1 cellular context compared by ENCODE assay signal in the genomic region with DNA sequence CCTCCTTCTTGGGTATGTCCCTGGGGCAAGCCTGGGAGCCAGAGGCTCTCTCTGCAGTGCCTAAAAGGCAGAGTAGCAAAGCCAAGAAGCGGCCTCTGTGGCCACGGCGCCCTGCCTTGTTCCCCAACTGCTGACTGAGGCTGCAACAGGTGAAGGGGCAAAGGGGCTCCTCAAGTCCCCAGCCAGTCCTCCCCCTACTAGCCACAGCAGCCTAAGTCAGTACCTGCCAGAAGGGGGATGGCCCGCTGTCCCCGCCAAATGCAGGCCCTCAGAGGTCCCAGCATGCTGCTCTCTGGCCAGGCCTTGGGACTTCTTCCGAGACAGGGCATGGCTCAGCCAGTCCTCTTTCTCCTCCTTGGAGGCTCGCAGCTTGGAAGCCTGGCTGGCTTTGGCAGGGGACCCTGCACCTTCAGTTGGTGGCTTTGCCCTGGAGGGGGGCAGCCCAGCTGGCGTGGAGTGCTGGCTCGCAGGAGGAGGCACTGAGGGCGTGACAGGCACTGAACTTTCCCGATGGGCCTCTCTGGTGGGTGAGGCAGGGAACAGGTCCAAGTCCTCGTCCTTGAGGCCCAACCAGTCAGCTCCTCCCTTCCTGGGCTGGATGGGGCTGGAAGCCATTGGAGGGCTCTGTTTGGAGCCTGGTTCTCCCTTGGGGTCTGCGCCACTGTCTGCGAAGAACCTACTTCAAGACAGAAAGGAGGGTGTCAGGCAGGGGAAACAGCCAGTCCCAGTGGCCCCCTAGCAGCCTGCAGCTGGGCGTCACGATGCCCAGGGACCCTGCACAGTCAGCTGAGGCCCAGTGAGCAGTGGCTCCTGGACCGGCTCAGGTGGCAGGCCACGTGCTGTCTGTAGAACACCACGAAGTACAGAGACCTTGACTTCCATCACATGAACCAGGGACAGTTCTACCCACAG.
TF ChIP-seq lines count a peak whose summit lies in the region.

No MANE protein-coding gene starts in this region.

TF ChIP-seq in K562, 482 proteins besides CTCF, POLR2A, EP300 and RAD21:
- TF ChIP-seq, protein P1, sequence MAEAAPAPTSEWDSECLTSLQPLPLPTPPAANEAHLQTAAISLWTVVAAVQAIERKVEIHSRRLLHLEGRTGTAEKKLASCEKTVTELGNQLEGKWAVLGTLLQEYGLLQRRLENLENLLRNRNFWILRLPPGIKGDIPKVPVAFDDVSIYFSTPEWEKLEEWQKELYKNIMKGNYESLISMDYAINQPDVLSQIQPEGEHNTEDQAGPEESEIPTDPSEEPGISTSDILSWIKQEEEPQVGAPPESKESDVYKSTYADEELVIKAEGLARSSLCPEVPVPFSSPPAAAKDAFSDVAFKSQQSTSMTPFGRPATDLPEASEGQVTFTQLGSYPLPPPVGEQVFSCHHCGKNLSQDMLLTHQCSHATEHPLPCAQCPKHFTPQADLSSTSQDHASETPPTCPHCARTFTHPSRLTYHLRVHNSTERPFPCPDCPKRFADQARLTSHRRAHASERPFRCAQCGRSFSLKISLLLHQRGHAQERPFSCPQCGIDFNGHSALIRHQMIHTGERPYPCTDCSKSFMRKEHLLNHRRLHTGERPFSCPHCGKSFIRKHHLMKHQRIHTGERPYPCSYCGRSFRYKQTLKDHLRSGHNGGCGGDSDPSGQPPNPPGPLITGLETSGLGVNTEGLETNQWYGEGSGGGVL (CRISPR knock-in tag; IDR thresholded peaks at IDR 0.05) = no peak
- TF ChIP-seq, protein P2, sequence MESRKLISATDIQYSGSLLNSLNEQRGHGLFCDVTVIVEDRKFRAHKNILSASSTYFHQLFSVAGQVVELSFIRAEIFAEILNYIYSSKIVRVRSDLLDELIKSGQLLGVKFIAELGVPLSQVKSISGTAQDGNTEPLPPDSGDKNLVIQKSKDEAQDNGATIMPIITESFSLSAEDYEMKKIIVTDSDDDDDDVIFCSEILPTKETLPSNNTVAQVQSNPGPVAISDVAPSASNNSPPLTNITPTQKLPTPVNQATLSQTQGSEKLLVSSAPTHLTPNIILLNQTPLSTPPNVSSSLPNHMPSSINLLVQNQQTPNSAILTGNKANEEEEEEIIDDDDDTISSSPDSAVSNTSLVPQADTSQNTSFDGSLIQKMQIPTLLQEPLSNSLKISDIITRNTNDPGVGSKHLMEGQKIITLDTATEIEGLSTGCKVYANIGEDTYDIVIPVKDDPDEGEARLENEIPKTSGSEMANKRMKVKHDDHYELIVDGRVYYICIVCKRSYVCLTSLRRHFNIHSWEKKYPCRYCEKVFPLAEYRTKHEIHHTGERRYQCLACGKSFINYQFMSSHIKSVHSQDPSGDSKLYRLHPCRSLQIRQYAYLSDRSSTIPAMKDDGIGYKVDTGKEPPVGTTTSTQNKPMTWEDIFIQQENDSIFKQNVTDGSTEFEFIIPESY (CRISPR knock-in tag; IDR thresholded peaks at IDR 0.05) = 0 out of 2 replicates have a peak, but pooled peaks have one; percentile 24
